In genomic region chrX:54439967-54440871, GRCh38 we compare ENCODE assay signal across 8 cellular contexts. TPM values are rescaled to one million over a fixed set of nuclear protein-coding genes. Genes with fewer than 3 reads are reported as not detected.
A peak's percentile ranks its signal among the peaks of the same experiment; 100 is the strongest.
DNase-seq lines count a peak whose midpoint lies in the region; ATAC-seq, FAIRE-seq and TF ChIP-seq lines count a peak whose summit lies in the region.

A gene with protein sequence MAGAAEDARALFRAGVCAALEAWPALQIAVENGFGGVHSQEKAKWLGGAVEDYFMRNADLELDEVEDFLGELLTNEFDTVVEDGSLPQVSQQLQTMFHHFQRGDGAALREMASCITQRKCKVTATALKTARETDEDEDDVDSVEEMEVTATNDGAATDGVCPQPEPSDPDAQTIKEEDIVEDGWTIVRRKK (plus strand): TSS chrX:54440404. CDS start chrX:54440422, 18 bp downstream.

- peak within 1 kb of the TSS; percentile 97 for H3K4me3 Mint-ChIP-seq in central memory CD8-positive, alpha-beta T cell

- dilution Hi-C loops in keratinocyte (cut with MboI; ENCODE audit: extremely low pct_ligation_motif_present, low sequenced_read_pairs), result no loop called here

- H3K36me3 ChIP-seq in keratinocyte (ENCODE audit: control insufficient read depth in 2 of 2, extremely low read depth in 1 of 2, insufficient read depth in 2 of 2, low read length in 2 of 2), result no peaks in the 10 kb centered on the region

- no peaks in the 10 kb centered on the region for H3K9me3 Mint-ChIP-seq in central memory CD8-positive, alpha-beta T cell

- peaks cover 25% of the 10 kb centered on the region for H3K79me2 ChIP-seq in keratinocyte (ENCODE audit: control insufficient read depth, insufficient read depth, low read length)

- peak within 1 kb of the TSS; percentile 96 for H3K27ac Mint-ChIP-seq in central memory CD8-positive, alpha-beta T cell (ENCODE audit: low read depth)

- peak within 1 kb of the TSS; percentile 71 for H3K9ac ChIP-seq in keratinocyte (ENCODE audit: control insufficient read depth, extremely low read depth, insufficient read depth, low read length)

- peaks cover 42% of the 10 kb centered on the region for H3K4me1 Mint-ChIP-seq in central memory CD8-positive, alpha-beta T cell

- peak within 1 kb of the TSS; percentile 74 for H3K4me2 ChIP-seq in keratinocyte (ENCODE audit: control insufficient read depth, extremely low read depth, insufficient read depth, low read depth, low read length)

- no peaks in the 10 kb centered on the region for H4K20me1 ChIP-seq in keratinocyte (ENCODE audit: control insufficient read depth, extremely low read depth, insufficient read depth, low read length)

- DNase-seq in AG10803 (ENCODE audit: low read depth) (peak; percentile 85), NCI-H226 (peak; percentile 86), keratinocyte (ENCODE audit: low read depth, low spot score) (peak; percentile 9)
- DNase-seq in activated CD4-positive, CD25-positive, alpha-beta regulatory T cell treated with anti-CD3 and anti-CD28 coated beads, Interleukin-2, amount 50 U/mL, for 16 hours (ENCODE audit: low read depth, low spot score), result peak; percentile 63
- peak; percentile 32 to 62 for DNase-seq in central memory CD8-positive, alpha-beta T cell (ENCODE audit: low spot score in 2 of 2)
- peak; percentile 46 to 59 for DNase-seq in stimulated activated CD4-positive, alpha-beta T cell treated with anti-CD3 and anti-CD28 coated beads, Interleukin-15, amount 100 ng/mL, for 1 hour (ENCODE audit: low read depth in 1 of 2, low spot score in 1 of 2)

- TF ChIP-seq CTCF in AG10803 (conservative IDR thresholded peaks at IDR 0.05; ENCODE audit: low read length) (peak; percentile 26), keratinocyte (optimal IDR thresholded peaks at IDR 0.05 in 1 of 3, IDR thresholded peaks at IDR 0.05 in 1 of 3, conservative IDR thresholded peaks at IDR 0.05 in 1 of 3; ENCODE audit: extremely low read depth in 1 of 3, insufficient read depth in 2 of 3, low read length in 3 of 3) (peak in 1 of 3 experiments; percentile 10)

- peak; percentile 20 for FAIRE-seq in keratinocyte (lab: Jason Lieb, UNC)

- no peaks in the 10 kb centered on the region for H3K27me3 Mint-ChIP-seq in central memory CD8-positive, alpha-beta T cell

- no peaks in the 10 kb centered on the region for H3K9me1 ChIP-seq in keratinocyte (ENCODE audit: control insufficient read depth, extremely low read depth, insufficient read depth, low read length)

- peak within 1 kb of the TSS; percentile 44 for H3K27ac ChIP-seq in keratinocyte (ENCODE audit: control insufficient read depth, insufficient read depth, low read length)

- H2AFZ ChIP-seq in keratinocyte (ENCODE audit: control insufficient read depth, low read length), result peak within 1 kb of the TSS; percentile 62

- peak; percentile 98 for ATAC-seq in GM19025 (IDR thresholded peaks at IDR 0.05; ENCODE audit: low read depth, unreplicated experiment)
- ATAC-seq in HG03280 (IDR thresholded peaks at IDR 0.05; ENCODE audit: unreplicated experiment), result peak; percentile 98
- peak; percentile 97 for ATAC-seq in central memory CD8-positive, alpha-beta T cell (replicated peaks; ENCODE audit: extremely low read depth, poor library complexity, severe bottlenecking)

- H3K4me1 ChIP-seq in keratinocyte (ENCODE audit: control insufficient read depth, extremely low read depth, insufficient read depth, low read length), result peaks cover 6% of the 10 kb centered on the region

- H3K4me3 ChIP-seq in AG10803 (ENCODE audit: low read length), result peak within 1 kb of the TSS; percentile 84
- H3K4me3 ChIP-seq in keratinocyte (ENCODE audit: control insufficient read depth in 2 of 3, extremely low read depth in 1 of 3, insufficient read depth in 2 of 3, low read depth in 1 of 3, low read length in 3 of 3), result peak within 1 kb of the TSS; percentile 66 to 78 (median 70)

- H3K9me3 ChIP-seq in keratinocyte (ENCODE audit: control insufficient read depth, low read depth, low read length), result no peaks in the 10 kb centered on the region

- H3K36me3 Mint-ChIP-seq in central memory CD8-positive, alpha-beta T cell (ENCODE audit: insufficient read depth), result peaks cover 30% of the 10 kb centered on the region

- no peaks in the 10 kb centered on the region for H3K27me3 ChIP-seq in keratinocyte (ENCODE audit: control insufficient read depth, extremely low read depth, insufficient read depth, low read length)

RNA-seq across cellular contexts. Expression of the gene that starts here (rescaled TPM):
- polyA plus RNA-seq in keratinocyte, result 12.5 to 36.0 TPM (median 21.5 TPM) in 3 replicates
- polyA plus RNA-seq in keratinocyte (2011; ENCODE audit: low read depth), result 10.1 TPM
- 19.5 and 25.3 TPM in 2 replicates for polyA plus RNA-seq in keratinocyte (2011; cell fraction: cytosol; rRNA removed)
- polyA plus RNA-seq in keratinocyte (2011; cell fraction: nucleus; rRNA removed), result 16.8 and 17.3 TPM in 2 replicates
- 20.5 and 45.7 TPM in 2 replicates for polyA plus RNA-seq in keratinocyte (2012; ENCODE audit: low replicate concordance)
- polyA minus RNA-seq in keratinocyte, result 3.7 to 7.4 TPM (median 7.1 TPM) in 3 replicates
- 7.7 TPM for polyA minus RNA-seq in keratinocyte (2011; cell fraction: cytosol; rRNA and poly(A)+ RNA removed)
- polyA minus RNA-seq in keratinocyte (2011; cell fraction: nucleus; rRNA and poly(A)+ RNA removed), result 1.6 and 1.8 TPM in 2 replicates

Comparison
In these comparisons a context has a peak if more than half of its experiments do, and no peak if none do; other contexts are left out.
1. Peak in every context shown above with its lines: DNase-seq, ATAC-seq, H3K4me3 ChIP-seq and H3K27ac ChIP-seq.
2. DNase-seq: peak in every context shown above with its lines; median percentile 86 in NCI-H226; 85 in AG10803; 63 in activated CD4-positive, CD25-positive, alpha-beta regulatory T cell treated with anti-CD3 and anti-CD28 coated beads, Interleukin-2, amount 50 U/mL, for 16 hours; 52 in stimulated activated CD4-positive, alpha-beta T cell treated with anti-CD3 and anti-CD28 coated beads, Interleukin-15, amount 100 ng/mL, for 1 hour; 47 in central memory CD8-positive, alpha-beta T cell; 9 in keratinocyte.